In the genomic region with DNA sequence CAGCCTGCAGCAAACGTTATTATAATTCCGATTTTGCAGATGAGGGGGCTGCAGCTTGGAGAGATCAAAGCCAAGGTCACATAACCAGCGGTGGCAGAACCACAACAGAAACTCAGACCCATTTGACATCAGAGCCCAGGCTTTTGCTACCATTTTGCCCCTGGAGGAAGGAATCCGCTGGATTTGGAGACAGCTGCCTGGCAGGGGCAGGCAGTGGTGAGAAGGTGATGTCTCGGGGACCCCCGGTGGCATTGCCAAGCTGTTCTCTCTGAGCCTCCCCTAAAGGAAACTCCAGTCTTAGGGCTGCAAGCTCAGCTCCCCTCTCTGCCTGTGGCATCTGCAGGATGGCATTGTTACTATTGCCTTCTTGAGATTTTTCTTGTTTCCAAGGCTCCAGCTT, we compare ENCODE assay signal across 26 cellular contexts. TPM values are rescaled to one million over a fixed set of nuclear protein-coding genes. Genes with fewer than 3 reads are reported as not detected.
"Had no signal": no experiment of that assay in that cellular context is flagged by ENCODE, and none has a peak within 500 bp of the region (broad histone marks: within the 10 kb centered on the region; RNA-seq: fewer than 3 reads in every experiment).

No MANE protein-coding gene starts in this region.

- DNase-seq: activated CD4-positive, alpha-beta T cell treated with anti-CD3 and anti-CD28 coated beads for 4 hours; activated CD8-positive, alpha-beta memory T cell treated with anti-CD3 and anti-CD28 coated beads, Interleukin-2, amount 50 U/mL, for 4 hours; activated CD8-positive, alpha-beta T cell treated with anti-CD3 and anti-CD28 coated beads for 36 hours; activated naive CD4-positive, alpha-beta T cell treated with anti-CD3 and anti-CD28 coated beads, Interleukin-2, amount 50 U/mL, for 16 hours; activated naive CD8-positive, alpha-beta T cell treated with anti-CD3 and anti-CD28 coated beads, Interleukin-2, amount 10 ng/mL, durations not matched to agents 7 days and 5 days; activated T-cell treated with anti-CD3 and anti-CD28 coated beads, Interleukin-2, amount 50 U/mL, for 1 hour; aorta; central memory CD4-positive, alpha-beta T cell; Kasumi-1; KBM-7; NCI-H187 treated with DMSO at 0.1 percent for 48 hours; NCI-H2107; NCI-H510A; NCI-H526 treated with DMSO at 0.1 percent for 48 hours; NK-92 treated with Interleukin-12 subunit alpha and Interleukin-12 subunit beta, amount 100 ng/mL, for 24 hours; OCI-M1; RPMI8226; T-helper 1 cell; WERI-Rb-1 had no signal

- H3K4me1 Mint-ChIP-seq: activated naive CD8-positive, alpha-beta T cell treated with anti-CD3 and anti-CD28 coated beads, Interleukin-2, amount 10 ng/mL, durations not matched to agents 7 days and 5 days had no signal

- H3K4me3 Mint-ChIP-seq: activated CD8-positive, alpha-beta T cell treated with anti-CD3 and anti-CD28 coated beads for 36 hours; activated naive CD8-positive, alpha-beta T cell treated with anti-CD3 and anti-CD28 coated beads, Interleukin-2, amount 10 ng/mL, durations not matched to agents 7 days and 5 days had no signal

- H3K4me3 ChIP-seq: SK-N-MC had no signal

- H3K9me3 Mint-ChIP-seq: activated CD8-positive, alpha-beta T cell treated with anti-CD3 and anti-CD28 coated beads for 36 hours; activated naive CD8-positive, alpha-beta T cell treated with anti-CD3 and anti-CD28 coated beads, Interleukin-2, amount 10 ng/mL, durations not matched to agents 7 days and 5 days had no signal

- H3K36me3 ChIP-seq: WERI-Rb-1 had no signal

- H3K36me3 Mint-ChIP-seq: activated naive CD8-positive, alpha-beta T cell treated with anti-CD3 and anti-CD28 coated beads, Interleukin-2, amount 10 ng/mL, durations not matched to agents 7 days and 5 days had no signal

- H3K27ac ChIP-seq: SK-N-MC, WERI-Rb-1 had no signal

- H3K27ac Mint-ChIP-seq: activated CD8-positive, alpha-beta T cell treated with anti-CD3 and anti-CD28 coated beads for 36 hours; activated naive CD8-positive, alpha-beta T cell treated with anti-CD3 and anti-CD28 coated beads, Interleukin-2, amount 10 ng/mL, durations not matched to agents 7 days and 5 days had no signal

- ATAC-seq: activated CD4-positive, CD25-positive, alpha-beta regulatory T cell treated with anti-CD3 and anti-CD28 coated beads, Interleukin-2, amount 50 U/mL, for 24 hours; activated CD8-positive, alpha-beta T cell treated with anti-CD3 and anti-CD28 coated beads for 36 hours; Panc1; Right ventricle myocardium inferior had no signal

RNA-seq across cellular contexts. Expression of a gene that starts 40.9 kb away (rescaled TPM):
- total RNA-seq: activated CD8-positive, alpha-beta T cell treated with anti-CD3 and anti-CD28 coated beads for 36 hours; activated naive CD8-positive, alpha-beta T cell treated with anti-CD3 and anti-CD28 coated beads, Interleukin-2, amount 10 ng/mL, durations not matched to agents 7 days and 5 days; aorta; bronchial epithelial cell; chondrocyte; Right ventricle myocardium inferior; T-helper 2 cell treated with Interferon-gamma antibody and Interleukin-4, amounts not matched to agents 100 ng/mL and 5 ng/mL, for 36 hours had no signal
